In the genomic region with DNA sequence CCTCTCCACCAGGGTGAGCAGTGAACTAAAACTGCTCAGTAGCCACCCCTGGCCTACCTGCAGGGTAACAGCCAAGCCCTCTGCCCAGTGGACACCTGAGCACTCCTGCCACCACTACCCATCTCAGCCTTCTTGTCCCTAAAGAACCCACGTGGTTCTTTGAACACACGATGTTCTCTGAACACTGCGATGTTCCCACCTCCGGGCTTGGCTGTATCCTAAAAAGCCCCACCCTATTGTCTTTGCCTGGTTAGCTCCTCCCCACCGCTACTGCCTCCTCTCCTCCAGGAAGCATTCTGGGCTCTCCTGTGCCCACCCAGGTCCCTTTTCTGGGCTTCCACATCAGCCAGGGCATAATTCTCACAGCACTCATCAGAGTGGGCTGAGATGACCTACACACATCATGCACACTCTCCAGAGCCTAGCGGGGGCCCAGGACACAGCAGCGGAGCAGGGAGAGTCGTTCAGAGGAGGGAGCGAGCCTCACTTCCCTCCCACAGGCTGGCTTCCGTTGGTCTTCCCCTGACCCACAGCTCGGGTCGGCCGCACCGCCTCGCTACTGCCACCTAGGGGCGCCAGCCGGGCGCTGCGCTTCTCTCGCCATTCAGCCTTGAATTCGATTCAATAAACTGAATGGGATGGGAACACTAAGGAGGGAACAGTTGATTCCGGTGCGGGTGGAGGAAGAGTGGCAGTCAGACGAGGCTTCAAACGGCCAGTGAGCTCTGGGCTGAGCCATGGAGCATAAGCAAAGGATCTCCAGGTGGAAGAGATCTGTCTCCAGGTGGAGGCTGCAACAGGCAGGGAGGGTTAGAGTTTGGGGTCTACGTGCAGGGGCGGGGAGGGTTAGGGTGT, we compare ENCODE assay signal across 8 cellular contexts. TPM values are rescaled to one million over a fixed set of nuclear protein-coding genes. Genes with fewer than 3 reads are reported as not detected.
DNase-seq lines count a peak whose midpoint lies in the region; ATAC-seq, FAIRE-seq and TF ChIP-seq lines count a peak whose summit lies in the region.

No MANE protein-coding gene starts in this region.

- H3K9ac ChIP-seq in H1 (replicated peaks in 1 of 4; ENCODE audit: extremely low read depth in 1 of 4, low read depth in 3 of 4, low read length in 3 of 4) = peak overlapping the region in 1 of 4 experiments; percentile 31; a peak in 2 of 7 replicates

- no peak overlapping the region for H2BK20ac ChIP-seq in H1 (ENCODE audit: low read length)

- H3K27me3 ChIP-seq in H1 (replicated peaks in 1 of 4; ENCODE audit: control insufficient read depth in 3 of 4, extremely low read depth in 1 of 4, insufficient read depth in 3 of 4, low read length in 3 of 4) = no peaks in the 10 kb centered on the region

- H3K4me3 Mint-ChIP-seq in memory B cell = peak overlapping the region; percentile 77

- H3K36me3 Mint-ChIP-seq in memory B cell = peaks cover 6% of the 10 kb centered on the region

- peaks cover 49% of the 10 kb centered on the region for H3K4me1 Mint-ChIP-seq in memory B cell

- peak overlapping the region; percentile 31 to 77 for H3K4me2 ChIP-seq in H1 (ENCODE audit: insufficient read depth in 1 of 2, low read depth in 2 of 2, low read length in 2 of 2)

- POLR2A ChIA-PET in H1 (lab: Charles Lee; ENCODE audit: partially characterized antibody) = interaction anchor here (0.6 to 2.3 kb wide), 11 partner anchors 10 to 227 kb away, joined by 3 to 14 read pairs (median 3); partner anchors contain the start of gene TIMM44

- peaks cover 6 to 13% (median 9%) of the 10 kb centered on the region in 4 experiments for H3K4me1 ChIP-seq in H1 (replicated peaks in 1 of 4; ENCODE audit: control insufficient read depth in 3 of 4, insufficient read depth in 4 of 4, low read length in 3 of 4)

- H3K56ac ChIP-seq in H1 (replicated peaks; ENCODE audit: insufficient read length, low read depth, low read length) = no peak overlapping the region

- ATAC-seq in HG03045 (IDR thresholded peaks at IDR 0.05; ENCODE audit: unreplicated experiment) = peak; percentile 49
- peak; percentile 47 for ATAC-seq in memory B cell (ENCODE audit: low read depth)
- ATAC-seq in GM21529 (IDR thresholded peaks at IDR 0.05; ENCODE audit: unreplicated experiment) = no peak

- peak overlapping the region; percentile 51; the same call in 1 of the 2 replicates for H3K27ac ChIP-seq in H1 (ENCODE audit: low read depth, low read length)

- no peak overlapping the region for H2AK5ac ChIP-seq in H1 (ENCODE audit: low read depth, low read length)

- 0 out of 8 replicates have a peak, but pooled peaks cover 0 to 2% (median 0%) of the 10 kb centered on the region in 4 experiments for H3K36me3 ChIP-seq in H1 (ENCODE audit: control insufficient read depth in 2 of 4, insufficient read depth in 4 of 4, low read length in 3 of 4)

- peak overlapping the region in 3 of 4 experiments; percentile 24 to 52 (median 32); a peak in 5 of 8 replicates for H3K4me3 ChIP-seq in H1 (ENCODE audit: extremely low read depth in 1 of 4, insufficient read depth in 2 of 4, low read depth in 3 of 4, low read length in 4 of 4)

- no peak overlapping the region for H2BK15ac ChIP-seq in H1 (ENCODE audit: low read length)

- no peaks in the 10 kb centered on the region for H3K27me3 Mint-ChIP-seq in memory B cell

- peak; percentile 59 for DNase-seq in DMS53 treated with DMSO at 0.1 percent for 48 hours (lab: John Stamatoyannopoulos, UW; ENCODE audit: unreplicated experiment)
- DNase-seq in NCI-H82 treated with DMSO at 0.1 percent for 48 hours (lab: John Stamatoyannopoulos, UW; ENCODE audit: unreplicated experiment) = peak; percentile 24
- DNase-seq in activated CD8-positive, alpha-beta memory T cell treated with anti-CD3 and anti-CD28 coated beads for 24 hours = peak; percentile 92
- peak; percentile 79 to 99 for DNase-seq in H1 (ENCODE audit: low read depth in 1 of 2, low spot score in 2 of 2)
- peak; percentile 69 to 85 for DNase-seq in memory B cell (ENCODE audit: low spot score in 2 of 2)
- peak; percentile 61 to 73 (median 62) for DNase-seq in stimulated activated CD4-positive, alpha-beta T cell treated with anti-CD3 and anti-CD28 coated beads, TNF-alpha, amount 100 ng/mL, for 48 hours (ENCODE audit: low read depth in 3 of 3)

- peak overlapping the region; percentile 85 for H3K4ac ChIP-seq in H1 (replicated peaks; ENCODE audit: insufficient read length, low read depth, low read length)

- no peaks in the 10 kb centered on the region for H3K9me3 Mint-ChIP-seq in memory B cell

- no peak overlapping the region for H4K91ac ChIP-seq in H1 (replicated peaks; ENCODE audit: insufficient read length, low read length)

- peak; percentile 58 to 66 for TF ChIP-seq RAD21 in H1 (IDR thresholded peaks at IDR 0.05 in 1 of 2, conservative IDR thresholded peaks at IDR 0.05 in 1 of 2; ENCODE audit: low read depth in 2 of 2, low read length in 2 of 2)

- peak overlapping the region; percentile 63 for H2BK5ac ChIP-seq in H1 (ENCODE audit: low read depth, low read length)

- no peak overlapping the region for H3K23ac ChIP-seq in H1 (ENCODE audit: insufficient read length)

- H3K79me2 ChIP-seq in H1 (ENCODE audit: control insufficient read depth in 1 of 2, insufficient read depth in 2 of 2, low read length in 2 of 2) = peaks cover 63 to 78% of the 10 kb centered on the region in 2 experiments

- H2AFZ ChIP-seq in H1 (ENCODE audit: low read length) = no peak overlapping the region

- peak overlapping the region; percentile 36; the same call in 1 of the 2 replicates for H3K18ac ChIP-seq in H1 (ENCODE audit: extremely low read depth, low read length)

- no peak overlapping the region for H2BK120ac ChIP-seq in H1 (replicated peaks; ENCODE audit: low read depth, low read length)

- no peak overlapping the region for H2BK12ac ChIP-seq in H1 (ENCODE audit: low read depth, low read length)

- H3K23me2 ChIP-seq in H1 (ENCODE audit: low read depth, low read length) = peaks cover 11% of the 10 kb centered on the region

- peaks cover 19% of the 10 kb centered on the region for H3K79me1 ChIP-seq in H1 (ENCODE audit: low read depth, low read length)

- CTCF ChIA-PET in H1 (lab: Charles Lee; ENCODE audit: partially characterized antibody) = interaction anchor here (0.6 to 3.7 kb wide), 48 partner anchors 8 to 255 kb away, joined by 3 to 24 read pairs (median 4); partner anchors contain the start of gene TIMM44

- peak overlapping the region; percentile 47; the same call in 1 of the 2 replicates for H4K8ac ChIP-seq in H1 (ENCODE audit: extremely low read depth, insufficient read depth, low read length)

- peak; percentile 93 to 96 (median 94) for TF ChIP-seq CTCF in H1 (IDR thresholded peaks at IDR 0.05; ENCODE audit: control extremely low read depth in 1 of 3, insufficient read depth in 1 of 3, low read depth in 1 of 3, low read length in 3 of 3)

- FAIRE-seq in H1 (lab: Jason Lieb, UNC) = peak; percentile 62

- H3K9me3 ChIP-seq in H1 (ENCODE audit: insufficient read depth in 2 of 2, low read depth in 1 of 2, low read length in 1 of 2) = no peaks in the 10 kb centered on the region

- 23% methylated on average over 24 of the region's 27 CpGs; no CpG with 5 or more reads in 1 of the 2 experiments for WGBS in H1 (ENCODE audit: extremely low coverage in 1 of 2, insufficient coverage in 1 of 2, insufficient read length in 1 of 2, insufficient replicate concordance in 2 of 2, low coverage in 1 of 2, low lambda C conversion rate in 2 of 2, missing lambda C conversion rate in 1 of 2), 2 experiments

- peaks cover 40 to 50% of the 10 kb centered on the region in 2 experiments for H4K20me1 ChIP-seq in H1 (replicated peaks in 1 of 2; ENCODE audit: control insufficient read depth in 1 of 2, insufficient read depth in 2 of 2, low read length in 2 of 2)

- peak overlapping the region; percentile 78 for H4K5ac ChIP-seq in H1 (ENCODE audit: insufficient read length, low read depth, low read length)

- no peak; a peak in 1 of 3 replicates for TF ChIP-seq POLR2A in H1 (IDR thresholded peaks at IDR 0.05; ENCODE audit: control extremely low read depth in 1 of 2, low read depth in 2 of 2, low read length in 2 of 2)

- no peak overlapping the region for H3K14ac ChIP-seq in H1 (ENCODE audit: insufficient read length)

- H3K27ac Mint-ChIP-seq in memory B cell = peak overlapping the region; percentile 63

- no peak for TF ChIP-seq EP300 in H1 (IDR thresholded peaks at IDR 0.05; ENCODE audit: borderline replicate concordance in 1 of 2, low read depth in 2 of 2, low read length in 2 of 2)

TF ChIP-seq in H1, 55 proteins besides CTCF, POLR2A, EP300 and RAD21 (continues in another document):
- TF ChIP-seq TBP (IDR thresholded peaks at IDR 0.05; ENCODE audit: low read depth, low read length) (peak; percentile 70), POLR2AphosphoS5 (IDR thresholded peaks at IDR 0.05; ENCODE audit: low read depth, low read length) (peak; percentile 8)

RNA-seq across cellular contexts. Expression of gene ELAVL1, which starts 3.2 kb away (rescaled TPM):
- total RNA-seq in H1 (2021; fragmentation: NEBNext Ultra II Directional; extraction: Animal tissue kit (Norgen Biotek cat#: 25700)) = 163 and 167 TPM in 2 replicates
- polyA plus RNA-seq in H1 (2011; rRNA removed) = 56.7 and 65.2 TPM in 2 replicates
- 74.2 TPM for polyA plus RNA-seq in H1 (2011; cell fraction: cytosol; rRNA removed)
- polyA plus RNA-seq in H1 (2011; cell fraction: nucleus; rRNA removed) = 70.1 TPM
- 111 to 115 TPM (median 113 TPM) in 4 replicates for polyA plus RNA-seq in H1 (2012, experiment 1 of 2)
- polyA plus RNA-seq in H1 (2012, experiment 2 of 2) = 69.3 TPM
- polyA plus RNA-seq in H1 (2013, experiment 1 of 2) = 71.2 TPM
- 73.0 TPM for polyA plus RNA-seq in H1 (2013, experiment 2 of 2)
- polyA minus RNA-seq in H1 (2011; rRNA and poly(A)+ RNA removed) = 85.2 and 94.8 TPM in 2 replicates
- 70.8 TPM for polyA minus RNA-seq in H1 (2011; cell fraction: cytosol; rRNA and poly(A)+ RNA removed)
- polyA minus RNA-seq in H1 (2011; cell fraction: nucleus; rRNA and poly(A)+ RNA removed) = 18.9 TPM

RNA-seq across cellular contexts. Expression of gene CCL25, which starts 50.3 kb away (rescaled TPM):
- not detected in 2 replicates for total RNA-seq in H1 (2021; fragmentation: NEBNext Ultra II Directional; extraction: Animal tissue kit (Norgen Biotek cat#: 25700))
- polyA plus RNA-seq in H1 (2011; rRNA removed) = 0.46 and 0.59 TPM in 2 replicates
- polyA plus RNA-seq in H1 (2011; cell fraction: cytosol; rRNA removed) = 0.31 TPM
- 0.41 TPM for polyA plus RNA-seq in H1 (2011; cell fraction: nucleus; rRNA removed)
- polyA plus RNA-seq in H1 (2012, experiment 1 of 2) = 0.52 to 1.3 TPM (median 0.64 TPM) in 4 replicates
- 0.59 TPM for polyA plus RNA-seq in H1 (2012, experiment 2 of 2)
- polyA plus RNA-seq in H1 (2013, experiment 1 of 2) = 0.53 TPM
- polyA plus RNA-seq in H1 (2013, experiment 2 of 2) = 0.70 TPM
- not detected in 2 replicates for polyA minus RNA-seq in H1 (2011; rRNA and poly(A)+ RNA removed)
- not detected for polyA minus RNA-seq in H1 (2011; cell fraction: cytosol; rRNA and poly(A)+ RNA removed)
- not detected for polyA minus RNA-seq in H1 (2011; cell fraction: nucleus; rRNA and poly(A)+ RNA removed)

RNA-seq across cellular contexts. Expression of gene TIMM44, which starts 58.8 kb away (rescaled TPM):
- total RNA-seq in H1 (2021; fragmentation: NEBNext Ultra II Directional; extraction: Animal tissue kit (Norgen Biotek cat#: 25700)) = 123 and 131 TPM in 2 replicates
- 150 and 182 TPM in 2 replicates for polyA plus RNA-seq in H1 (2011; rRNA removed)
- polyA plus RNA-seq in H1 (2011; cell fraction: cytosol; rRNA removed) = 146 TPM
- 233 TPM for polyA plus RNA-seq in H1 (2011; cell fraction: nucleus; rRNA removed)
- 104 to 111 TPM (median 110 TPM) in 4 replicates for polyA plus RNA-seq in H1 (2012, experiment 1 of 2)
- 96.8 TPM for polyA plus RNA-seq in H1 (2012, experiment 2 of 2)
- 82.6 TPM for polyA plus RNA-seq in H1 (2013, experiment 1 of 2)
- polyA plus RNA-seq in H1 (2013, experiment 2 of 2) = 83.2 TPM
- polyA minus RNA-seq in H1 (2011; rRNA and poly(A)+ RNA removed) = 39.9 and 48.1 TPM in 2 replicates
- polyA minus RNA-seq in H1 (2011; cell fraction: cytosol; rRNA and poly(A)+ RNA removed) = 68.8 TPM
- polyA minus RNA-seq in H1 (2011; cell fraction: nucleus; rRNA and poly(A)+ RNA removed) = 56.9 TPM

Comparison
In these comparisons a context has a peak if more than half of its experiments do, and no peak if none do; other contexts are left out.
1. DNase-seq: peak in every context shown above with its lines; median percentile 92 in activated CD8-positive, alpha-beta memory T cell treated with anti-CD3 and anti-CD28 coated beads for 24 hours; 89 in H1; 77 in memory B cell; 62 in stimulated activated CD4-positive, alpha-beta T cell treated with anti-CD3 and anti-CD28 coated beads, TNF-alpha, amount 100 ng/mL, for 48 hours; 59 in DMS53 treated with DMSO at 0.1 percent for 48 hours; 24 in NCI-H82 treated with DMSO at 0.1 percent for 48 hours.